1 cellular context compared by ENCODE assay signal in genomic region chr4:104897297-104897645, GRCh38.
TF ChIP-seq lines count a peak whose summit lies in the region.

No MANE protein-coding gene starts in this region.

TF ChIP-seq in GM23338, 12 proteins besides CTCF, POLR2A, EP300 and RAD21 (continued from another document):
- TF ChIP-seq ZNF462 (CRISPR knock-in tag; IDR thresholded peaks at IDR 0.05) (no peak), ZNF331 (CRISPR knock-in tag; IDR thresholded peaks at IDR 0.05; ENCODE audit: low read depth) (no peak), REST (IDR thresholded peaks at IDR 0.05; ENCODE audit: unreplicated experiment) (no peak)
